ENCODE assay signal across 1 cellular context in the genomic region with DNA sequence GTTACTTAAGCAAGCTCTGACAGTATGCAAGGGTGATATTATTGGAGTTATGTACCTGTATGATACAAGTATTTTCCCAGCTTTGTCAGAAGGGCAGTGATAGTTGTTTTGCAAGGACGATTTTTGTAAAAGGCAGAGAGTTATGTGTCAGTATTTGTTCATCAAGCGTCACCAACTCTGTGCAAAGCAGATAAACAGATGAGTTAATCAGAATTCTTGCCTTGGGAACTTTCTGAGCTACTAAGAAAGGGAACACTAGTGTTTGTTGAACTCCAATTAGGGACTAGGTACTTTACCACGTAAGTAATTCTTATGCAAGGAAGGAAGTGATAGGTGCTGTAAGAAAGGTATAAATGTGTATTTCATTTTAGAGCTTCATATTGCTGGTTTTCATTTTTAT.
A peak's percentile ranks its signal among the peaks of the same experiment; 100 is the strongest.
TF ChIP-seq lines count a peak whose summit lies in the region.

No MANE protein-coding gene starts in this region.

TF ChIP-seq in K562, 482 proteins besides CTCF, POLR2A, EP300 and RAD21 (continued from another document):
- TF ChIP-seq, protein P1, sequence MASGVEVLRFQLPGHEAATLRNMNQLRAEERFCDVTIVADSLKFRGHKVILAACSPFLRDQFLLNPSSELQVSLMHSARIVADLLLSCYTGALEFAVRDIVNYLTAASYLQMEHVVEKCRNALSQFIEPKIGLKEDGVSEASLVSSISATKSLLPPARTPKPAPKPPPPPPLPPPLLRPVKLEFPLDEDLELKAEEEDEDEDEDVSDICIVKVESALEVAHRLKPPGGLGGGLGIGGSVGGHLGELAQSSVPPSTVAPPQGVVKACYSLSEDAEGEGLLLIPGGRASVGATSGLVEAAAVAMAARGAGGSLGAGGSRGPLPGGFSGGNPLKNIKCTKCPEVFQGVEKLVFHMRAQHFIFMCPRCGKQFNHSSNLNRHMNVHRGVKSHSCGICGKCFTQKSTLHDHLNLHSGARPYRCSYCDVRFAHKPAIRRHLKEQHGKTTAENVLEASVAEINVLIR (CRISPR knock-in tag; IDR thresholded peaks at IDR 0.05) = no peak
- TF ChIP-seq TCF3 (CRISPR knock-in tag; IDR thresholded peaks at IDR 0.05) (peak; percentile 47), PML (IDR thresholded peaks at IDR 0.05; ENCODE audit: low read length) (no peak; the same call in 1 of the 2 replicates), PHB2 (IDR thresholded peaks at IDR 0.05; ENCODE audit: low read depth) (no peak), SOX6 (IDR thresholded peaks at IDR 0.05) (peak; percentile 29; the same call in 1 of the 2 replicates), ARID1B (IDR thresholded peaks at IDR 0.05) (peak; percentile 77), ATF1 (CRISPR knock-in tag; IDR thresholded peaks at IDR 0.05) (no peak), ATF1 (tag; IDR thresholded peaks at IDR 0.05) (peak; percentile 59), RFX1 (IDR thresholded peaks at IDR 0.05) (no peak), KDM1A (IDR thresholded peaks at IDR 0.05) (peak; percentile 44 to 66; a peak in 3 of 4 replicates), NCOA4 (IDR thresholded peaks at IDR 0.05; ENCODE audit: partially characterized antibody) (no peak), ZNF780A (CRISPR knock-in tag; IDR thresholded peaks at IDR 0.05) (no peak), FOSL1 (tag; conservative IDR thresholded peaks at IDR 0.05) (peak; percentile 79), CREM (IDR thresholded peaks at IDR 0.05; ENCODE audit: low read depth) (peak; percentile 76), HSF4 (CRISPR knock-in tag; IDR thresholded peaks at IDR 0.05; ENCODE audit: borderline replicate concordance) (no peak), NBN (IDR thresholded peaks at IDR 0.05; ENCODE audit: low read depth) (0 out of 2 replicates have a peak, but pooled peaks have one; percentile 9), HDAC1 (IDR thresholded peaks at IDR 0.05) (peak in 1 of 2 experiments; percentile 33; a peak in 1 of 4 replicates), CBFA2T3 (IDR thresholded peaks at IDR 0.05) (peak; percentile 65)
- TF ChIP-seq, protein P2, sequence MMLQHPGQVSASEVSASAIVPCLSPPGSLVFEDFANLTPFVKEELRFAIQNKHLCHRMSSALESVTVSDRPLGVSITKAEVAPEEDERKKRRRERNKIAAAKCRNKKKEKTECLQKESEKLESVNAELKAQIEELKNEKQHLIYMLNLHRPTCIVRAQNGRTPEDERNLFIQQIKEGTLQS (IDR thresholded peaks at IDR 0.05) = peak; percentile 58
- TF ChIP-seq, protein P2 (CRISPR knock-in tag; conservative IDR thresholded peaks at IDR 0.05) = no peak
- TF ChIP-seq, protein P3, sequence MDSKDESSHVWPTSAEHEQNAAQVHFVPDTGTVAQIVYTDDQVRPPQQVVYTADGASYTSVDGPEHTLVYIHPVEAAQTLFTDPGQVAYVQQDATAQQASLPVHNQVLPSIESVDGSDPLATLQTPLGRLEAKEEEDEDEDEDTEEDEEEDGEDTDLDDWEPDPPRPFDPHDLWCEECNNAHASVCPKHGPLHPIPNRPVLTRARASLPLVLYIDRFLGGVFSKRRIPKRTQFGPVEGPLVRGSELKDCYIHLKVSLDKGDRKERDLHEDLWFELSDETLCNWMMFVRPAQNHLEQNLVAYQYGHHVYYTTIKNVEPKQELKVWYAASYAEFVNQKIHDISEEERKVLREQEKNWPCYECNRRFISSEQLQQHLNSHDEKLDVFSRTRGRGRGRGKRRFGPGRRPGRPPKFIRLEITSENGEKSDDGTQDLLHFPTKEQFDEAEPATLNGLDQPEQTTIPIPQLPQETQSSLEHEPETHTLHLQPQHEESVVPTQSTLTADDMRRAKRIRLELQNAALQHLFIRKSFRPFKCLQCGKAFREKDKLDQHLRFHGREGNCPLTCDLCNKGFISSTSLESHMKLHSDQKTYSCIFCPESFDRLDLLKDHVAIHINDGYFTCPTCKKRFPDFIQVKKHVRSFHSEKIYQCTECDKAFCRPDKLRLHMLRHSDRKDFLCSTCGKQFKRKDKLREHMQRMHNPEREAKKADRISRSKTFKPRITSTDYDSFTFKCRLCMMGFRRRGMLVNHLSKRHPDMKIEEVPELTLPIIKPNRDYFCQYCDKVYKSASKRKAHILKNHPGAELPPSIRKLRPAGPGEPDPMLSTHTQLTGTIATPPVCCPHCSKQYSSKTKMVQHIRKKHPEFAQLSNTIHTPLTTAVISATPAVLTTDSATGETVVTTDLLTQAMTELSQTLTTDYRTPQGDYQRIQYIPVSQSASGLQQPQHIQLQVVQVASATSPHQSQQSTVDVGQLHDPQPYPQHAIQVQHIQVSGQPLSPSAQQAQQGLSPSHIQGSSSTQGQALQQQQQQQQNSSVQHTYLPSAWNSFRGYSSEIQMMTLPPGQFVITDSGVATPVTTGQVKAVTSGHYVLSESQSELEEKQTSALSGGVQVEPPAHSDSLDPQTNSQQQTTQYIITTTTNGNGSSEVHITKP (IDR thresholded peaks at IDR 0.05; ENCODE audit: partially characterized antibody) = peak; percentile 47
- TF ChIP-seq, protein P4, sequence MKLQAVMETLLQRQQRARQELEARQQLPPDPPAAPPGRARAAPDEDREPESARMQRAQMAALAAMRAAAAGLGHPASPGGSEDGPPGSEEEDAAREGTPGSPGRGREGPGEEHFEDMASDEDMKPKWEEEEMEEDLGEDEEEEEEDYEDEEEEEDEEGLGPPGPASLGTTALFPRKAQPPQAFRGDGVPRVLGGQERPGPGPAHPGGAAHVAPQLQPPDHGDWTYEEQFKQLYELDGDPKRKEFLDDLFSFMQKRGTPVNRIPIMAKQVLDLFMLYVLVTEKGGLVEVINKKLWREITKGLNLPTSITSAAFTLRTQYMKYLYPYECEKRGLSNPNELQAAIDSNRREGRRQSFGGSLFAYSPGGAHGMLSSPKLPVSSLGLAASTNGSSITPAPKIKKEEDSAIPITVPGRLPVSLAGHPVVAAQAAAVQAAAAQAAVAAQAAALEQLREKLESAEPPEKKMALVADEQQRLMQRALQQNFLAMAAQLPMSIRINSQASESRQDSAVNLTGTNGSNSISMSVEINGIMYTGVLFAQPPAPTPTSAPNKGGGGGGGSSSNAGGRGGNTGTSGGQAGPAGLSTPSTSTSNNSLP (IDR thresholded peaks at IDR 0.05; ENCODE audit: borderline replicate concordance, low read depth, low read length) = 0 out of 2 replicates have a peak, but pooled peaks have one; percentile 31
- TF ChIP-seq, protein P5, sequence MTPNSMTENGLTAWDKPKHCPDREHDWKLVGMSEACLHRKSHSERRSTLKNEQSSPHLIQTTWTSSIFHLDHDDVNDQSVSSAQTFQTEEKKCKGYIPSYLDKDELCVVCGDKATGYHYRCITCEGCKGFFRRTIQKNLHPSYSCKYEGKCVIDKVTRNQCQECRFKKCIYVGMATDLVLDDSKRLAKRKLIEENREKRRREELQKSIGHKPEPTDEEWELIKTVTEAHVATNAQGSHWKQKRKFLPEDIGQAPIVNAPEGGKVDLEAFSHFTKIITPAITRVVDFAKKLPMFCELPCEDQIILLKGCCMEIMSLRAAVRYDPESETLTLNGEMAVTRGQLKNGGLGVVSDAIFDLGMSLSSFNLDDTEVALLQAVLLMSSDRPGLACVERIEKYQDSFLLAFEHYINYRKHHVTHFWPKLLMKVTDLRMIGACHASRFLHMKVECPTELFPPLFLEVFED (CRISPR knock-in tag; conservative IDR thresholded peaks at IDR 0.05) = no peak
TF ChIP-seq in K562: peak in this region for 30.
